In the genomic region with DNA sequence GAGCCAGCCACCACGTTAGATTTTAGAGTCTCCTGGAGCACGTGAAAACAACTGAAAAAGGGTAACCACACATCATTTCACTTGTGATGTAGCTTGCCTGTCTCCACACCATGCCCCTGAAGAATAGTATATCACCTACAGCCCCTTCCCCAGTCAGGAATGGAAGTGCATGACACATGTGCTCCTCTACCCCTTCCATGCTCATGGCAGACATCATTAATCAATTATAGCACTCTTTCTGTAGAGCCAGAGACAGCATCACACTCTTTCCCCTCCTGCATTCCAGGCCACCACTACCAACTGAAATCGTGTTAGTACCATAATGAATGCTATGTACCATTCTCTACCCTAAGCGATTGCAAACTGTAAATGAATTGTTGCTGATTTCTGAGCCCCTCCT, we compare ENCODE assay signal across 1 cellular context.
TF ChIP-seq lines count a peak whose summit lies in the region.

No MANE protein-coding gene starts in this region.

TF ChIP-seq in K562, 482 proteins besides CTCF, POLR2A, EP300 and RAD21 (continued from another document):
- TF ChIP-seq SFPQ (IDR thresholded peaks at IDR 0.05; ENCODE audit: low read depth, low read length) (no peak), SIRT6 (IDR thresholded peaks at IDR 0.05; ENCODE audit: low read depth, low read length) (no peak)
